In the genomic region with DNA sequence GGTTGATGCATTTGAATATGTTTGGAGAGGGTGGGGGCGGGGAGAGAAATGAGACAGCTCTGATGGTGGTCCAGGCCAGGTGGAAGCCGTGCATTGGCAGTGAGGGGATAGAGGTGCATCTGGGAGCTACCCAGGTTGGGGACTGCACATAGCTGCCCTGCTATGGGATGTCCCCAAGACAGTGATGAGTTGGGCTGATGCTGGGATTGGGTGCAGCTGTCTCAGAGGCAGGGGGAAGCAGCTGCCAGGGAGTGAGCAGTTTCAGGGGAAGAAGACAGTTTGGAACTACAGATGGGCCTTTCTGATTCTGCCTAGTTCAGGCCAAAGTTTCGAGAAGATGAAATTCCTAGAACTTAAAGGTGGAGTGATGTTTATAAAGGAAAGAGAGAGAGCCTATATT, we compare ENCODE assay signal across 11 cellular contexts. TPM values are rescaled to one million over a fixed set of nuclear protein-coding genes. Genes with fewer than 3 reads are reported as not detected.
DNase-seq lines count a peak whose midpoint lies in the region; ATAC-seq, FAIRE-seq and TF ChIP-seq lines count a peak whose summit lies in the region.
"Had no signal": no experiment of that assay in that cellular context is flagged by ENCODE, and none has a peak within 500 bp of the region (broad histone marks: within the 10 kb centered on the region; RNA-seq: fewer than 3 reads in every experiment).

No MANE protein-coding gene starts in this region.

- no peaks in the 10 kb centered on the region for H3K79me2 ChIP-seq in HepG2 (ENCODE audit: insufficient read depth, low read length)

- no peak overlapping the region for H3K27ac ChIP-seq in right lobe of liver
- no peak overlapping the region for H3K27ac ChIP-seq in HepG2 (ENCODE audit: extremely low read length, insufficient read depth, low read length)
- peak overlapping the region; percentile 27 for H3K27ac ChIP-seq in muscle layer of colon (ENCODE audit: low read depth, low read length)
- H3K27ac ChIP-seq: vagina had no signal

- H3K36me3 ChIP-seq in right lobe of liver (peaks cover 0 to 76% (median 21%) of the 10 kb centered on the region in 4 donors), HepG2 (replicated peaks in 1 of 2; ENCODE audit: control insufficient read depth in 1 of 2, insufficient read depth in 2 of 2, low read length in 2 of 2) (peaks cover 0 to 16% of the 10 kb centered on the region in 2 experiments; a peak in 2 of 5 replicates), muscle layer of colon (ENCODE audit: insufficient read depth, low read length) (no peaks in the 10 kb centered on the region)
- H3K36me3 ChIP-seq: vagina had no signal

- no peak for FAIRE-seq in HepG2 (lab: Jason Lieb, UNC)

- TF ChIP-seq CTCF in right lobe of liver (IDR thresholded peaks at IDR 0.05) (no peak), HepG2 (CRISPR knock-in tag; IDR thresholded peaks at IDR 0.05) (no peak), chondrocyte (IDR thresholded peaks at IDR 0.05) (no peak), GM13977 (IDR thresholded peaks at IDR 0.05; ENCODE audit: extremely low read depth, insufficient read depth, missing control alignments) (no peak)

- H3K4me3 Mint-ChIP-seq in chondrocyte (ENCODE audit: unreplicated experiment), result no peak overlapping the region

- in situ Hi-C loops in HepG2 (cut with HindIII; ENCODE audit: extremely low pct_ligation_motif_present, low pct_unique_long_range_greater_than_20kb) (no loop called here), GM13977 (cut with MboI; ENCODE audit: low pct_unique_long_range_greater_than_20kb, low sequenced_read_pairs, unreplicated experiment) (no loop called here)

- peak in 1 of 3 donors; percentile 32 for DNase-seq in right lobe of liver
- DNase-seq in HepG2 (ENCODE audit: low spot score), result no peak
- DNase-seq in chondrocyte (ENCODE audit: low spot score), result peak; percentile 13
- DNase-seq in mesenteric fat pad (ENCODE audit: low spot score), result no peak
- no peak for DNase-seq in GM13977 (ENCODE audit: low spot score)
- DNase-seq: NCI-H187, NCI-H69 had no signal

- H3K9ac ChIP-seq in HepG2 (ENCODE audit: insufficient read depth, low read depth, low read length), result no peak overlapping the region
- H3K9ac ChIP-seq in muscle layer of colon (ENCODE audit: low read length), result no peak overlapping the region

- TF ChIP-seq EP300 in HepG2 (IDR thresholded peaks at IDR 0.05; ENCODE audit: low read depth in 2 of 2, low read length in 2 of 2) (no peak), HepG2 (CRISPR knock-in tag; IDR thresholded peaks at IDR 0.05; ENCODE audit: borderline replicate concordance) (no peak)

- H3K4me2 ChIP-seq in HepG2 (ENCODE audit: low read depth, low read length), result no peak overlapping the region

- H3K4me1 Mint-ChIP-seq in chondrocyte (ENCODE audit: low read depth), result no peaks in the 10 kb centered on the region

- TF ChIP-seq POLR2A in right lobe of liver (IDR thresholded peaks at IDR 0.05) (no peak), HepG2 (IDR thresholded peaks at IDR 0.05; ENCODE audit: insufficient read depth in 1 of 2, low read depth in 2 of 2, low read length in 2 of 2) (no peak)

- H3K27ac Mint-ChIP-seq in chondrocyte (ENCODE audit: unreplicated experiment), result no peak overlapping the region

- POLR2A ChIA-PET in HepG2 (lab: Yijun Ruan, JAX), result interaction anchor here (0.7 kb wide), 1 partner anchor 10 kb away, joined by 3 read pairs; no protein-coding TSS in a partner anchor

- H2AFZ ChIP-seq in HepG2 (ENCODE audit: low read length), result no peak overlapping the region

- no TSS peak for BruUV-seq in HepG2 (replicated peaks; lab: Mats Ljungman, UMichigan)

- 73% methylated on average over 3 of the region's 3 CpGs for WGBS in right lobe of liver (ENCODE audit: insufficient coverage, low coverage, low lambda C conversion rate, missing lambda C conversion rate)
- 94% methylated on average over 3 of the region's 3 CpGs for WGBS in HepG2 (ENCODE audit: low lambda C conversion rate)

- CTCF ChIA-PET in HepG2 (lab: Yijun Ruan, JAX; ENCODE audit: low intra/inter-chr PET ratio, low total read pairs), result no interaction called here

- no peaks in the 10 kb centered on the region for H3K9me3 ChIP-seq in right lobe of liver
- no peaks in the 10 kb centered on the region for H3K9me3 ChIP-seq in HepG2 (ENCODE audit: low read length)
- no peaks in the 10 kb centered on the region for H3K9me3 ChIP-seq in muscle layer of colon (ENCODE audit: low read length)
- H3K9me3 ChIP-seq: vagina had no signal

- no peaks in the 10 kb centered on the region for H3K9me3 Mint-ChIP-seq in chondrocyte (ENCODE audit: low read depth)

- H3K4me3 ChIP-seq in right lobe of liver, result no peak overlapping the region
- H3K4me3 ChIP-seq in HepG2 (replicated peaks in 1 of 3; ENCODE audit: insufficient read depth in 1 of 3, low read depth in 2 of 3, low read length in 3 of 3), result no peak overlapping the region
- H3K4me3 ChIP-seq in muscle layer of colon (ENCODE audit: low read depth in 1 of 2, low read length in 2 of 2), result no peak overlapping the region
- H3K4me3 ChIP-seq: vagina had no signal

- intact Hi-C loops in right lobe of liver (cut with DNase I) (no loop called here), HepG2 (cut with micrococcal nuclease; ENCODE audit: unreplicated experiment) (no loop called here)

- H4K20me1 ChIP-seq in HepG2 (ENCODE audit: insufficient read depth, low read length), result no peaks in the 10 kb centered on the region

- ATAC-seq in right lobe of liver (peak in 3 of 4 donors; percentile 22 to 35 (median 24)), HepG2 (no peak), GM21529 (IDR thresholded peaks at IDR 0.05; ENCODE audit: unreplicated experiment) (no peak), HG03139 (IDR thresholded peaks at IDR 0.05; ENCODE audit: unreplicated experiment) (no peak)

- H3K4me1 ChIP-seq in right lobe of liver (peaks cover 0 to 26% (median 3%) of the 10 kb centered on the region in 4 donors), HepG2 (ENCODE audit: insufficient read depth, low read length) (peaks cover 49% of the 10 kb centered on the region), muscle layer of colon (ENCODE audit: insufficient read depth, low read length) (peaks cover 15% of the 10 kb centered on the region)
- H3K4me1 ChIP-seq: vagina had no signal

- H3K36me3 Mint-ChIP-seq in chondrocyte (ENCODE audit: low read depth), result peaks cover 2% of the 10 kb centered on the region

- TF ChIP-seq RAD21 in HepG2 (CRISPR knock-in tag; IDR thresholded peaks at IDR 0.05), result no peak

- H3K27me3 ChIP-seq in right lobe of liver (no peaks in the 10 kb centered on the region), HepG2 (ENCODE audit: control insufficient read depth in 1 of 2, insufficient read depth in 2 of 2, low read length in 2 of 2) (no peaks in the 10 kb centered on the region), muscle layer of colon (ENCODE audit: control insufficient read depth in 1 of 2, insufficient read depth in 2 of 2, low read length in 2 of 2) (no peaks in the 10 kb centered on the region)
- H3K27me3 ChIP-seq: vagina had no signal

- H3K27me3 Mint-ChIP-seq in chondrocyte (ENCODE audit: low read depth), result peaks cover 1% of the 10 kb centered on the region

TF ChIP-seq in HepG2, 621 proteins besides CTCF, POLR2A, EP300 and RAD21 (continues in another document):
- TF ChIP-seq ZNF776 (CRISPR knock-in tag; IDR thresholded peaks at IDR 0.05), result no peak
- no peak for TF ChIP-seq ZNF501 (CRISPR knock-in tag; IDR thresholded peaks at IDR 0.05)
- TF ChIP-seq MAFK (conservative IDR thresholded peaks at IDR 0.05 in 1 of 2, IDR thresholded peaks at IDR 0.05 in 1 of 2; ENCODE audit: low read length in 2 of 2), result no peak
- TF ChIP-seq, protein P1, sequence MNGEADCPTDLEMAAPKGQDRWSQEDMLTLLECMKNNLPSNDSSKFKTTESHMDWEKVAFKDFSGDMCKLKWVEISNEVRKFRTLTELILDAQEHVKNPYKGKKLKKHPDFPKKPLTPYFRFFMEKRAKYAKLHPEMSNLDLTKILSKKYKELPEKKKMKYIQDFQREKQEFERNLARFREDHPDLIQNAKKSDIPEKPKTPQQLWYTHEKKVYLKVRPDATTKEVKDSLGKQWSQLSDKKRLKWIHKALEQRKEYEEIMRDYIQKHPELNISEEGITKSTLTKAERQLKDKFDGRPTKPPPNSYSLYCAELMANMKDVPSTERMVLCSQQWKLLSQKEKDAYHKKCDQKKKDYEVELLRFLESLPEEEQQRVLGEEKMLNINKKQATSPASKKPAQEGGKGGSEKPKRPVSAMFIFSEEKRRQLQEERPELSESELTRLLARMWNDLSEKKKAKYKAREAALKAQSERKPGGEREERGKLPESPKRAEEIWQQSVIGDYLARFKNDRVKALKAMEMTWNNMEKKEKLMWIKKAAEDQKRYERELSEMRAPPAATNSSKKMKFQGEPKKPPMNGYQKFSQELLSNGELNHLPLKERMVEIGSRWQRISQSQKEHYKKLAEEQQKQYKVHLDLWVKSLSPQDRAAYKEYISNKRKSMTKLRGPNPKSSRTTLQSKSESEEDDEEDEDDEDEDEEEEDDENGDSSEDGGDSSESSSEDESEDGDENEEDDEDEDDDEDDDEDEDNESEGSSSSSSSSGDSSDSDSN (CRISPR knock-in tag; IDR thresholded peaks at IDR 0.05), result no peak
- no peak for TF ChIP-seq MXI1 (IDR thresholded peaks at IDR 0.05; ENCODE audit: borderline replicate concordance, low read depth, low read length)

RNA-seq across cellular contexts. Expression of a gene that starts 23.4 kb away (rescaled TPM):
- total RNA-seq in right lobe of liver (100 to 1,000 TPM; 145 to 316 (median 199) TPM), HepG2 (2016; rRNA removed; fragmentation: Illumina TruSeq; extraction: Trizol) (7.6 and 15.3 TPM in 2 replicates), chondrocyte (6.0 to 19.5 TPM (median 19.2 TPM) in 3 replicates), mesenteric fat pad (185 TPM)
- total RNA-seq in HepG2 (2016; cell fraction: cytosol; rRNA removed; fragmentation: Illumina TruSeq; extraction: Trizol; ENCODE audit: low read depth), result 3.0 and 3.2 TPM in 2 replicates
- 6.7 and 16.4 TPM in 2 replicates for total RNA-seq in HepG2 (2016; cell fraction: insoluble cytoplasmic fraction; rRNA removed; fragmentation: Illumina TruSeq; extraction: Trizol)
- total RNA-seq in HepG2 (2016; cell fraction: membrane; rRNA removed; fragmentation: Illumina TruSeq; extraction: Trizol), result 6.2 TPM in 2 replicates
- total RNA-seq in HepG2 (2016; cell fraction: nucleus; rRNA removed; fragmentation: Illumina TruSeq; extraction: Trizol), result 24.2 and 24.5 TPM in 2 replicates
- 19.8 and 29.6 TPM in 2 replicates for polyA plus RNA-seq in HepG2 (2011; rRNA removed)
- polyA plus RNA-seq in HepG2 (2011; cell fraction: cytosol; rRNA removed), result 15.0 and 15.3 TPM in 2 replicates
- 80.8 and 94.5 TPM in 2 replicates for polyA plus RNA-seq in HepG2 (2011; cell fraction: nucleus; rRNA removed)
- polyA plus RNA-seq in HepG2 (2012), result 21.7 and 35.0 TPM in 2 replicates
- 0.64 and 1.2 TPM in 2 replicates for polyA plus RNA-seq in HepG2 (2016; cell fraction: cytosol; fragmentation: Illumina TruSeq; extraction: Trizol; ENCODE audit: low read depth)
- polyA plus RNA-seq in HepG2 (2016; cell fraction: insoluble cytoplasmic fraction; fragmentation: Illumina TruSeq; extraction: Trizol; ENCODE audit: low read depth), result 4.1 and 5.6 TPM in 2 replicates
- 2.4 and 2.9 TPM in 2 replicates for polyA plus RNA-seq in HepG2 (2016; cell fraction: membrane; fragmentation: Illumina TruSeq; extraction: Trizol; ENCODE audit: low read depth)
- 31.9 and 32.0 TPM in 2 replicates for polyA plus RNA-seq in HepG2 (2016; cell fraction: nucleus; fragmentation: Illumina TruSeq; extraction: Trizol; ENCODE audit: insufficient read depth, low read depth)
- 0.09 and 55.4 TPM in 2 replicates for polyA minus RNA-seq in HepG2 (2011; rRNA and poly(A)+ RNA removed; ENCODE audit: low replicate concordance)
- polyA minus RNA-seq in HepG2 (2011; cell fraction: cytosol; rRNA and poly(A)+ RNA removed), result 11.1 and 12.3 TPM in 2 replicates
- 33.2 and 42.0 TPM in 2 replicates for polyA minus RNA-seq in HepG2 (2011; cell fraction: nucleus; rRNA and poly(A)+ RNA removed)

Comparison
In these comparisons a context has a peak if more than half of its experiments do, and no peak if none do; other contexts are left out.
1. ATAC-seq: peak in right lobe of liver (3 of 4); none in HepG2 (single experiment), GM21529 (single experiment) and HG03139 (single experiment).